ENCODE assay signal across 1 cellular context in genomic region chr22:45455621-45456020, GRCh38.
TF ChIP-seq lines count a peak whose summit lies in the region.

No MANE protein-coding gene starts in this region.

TF ChIP-seq in SK-N-SH treated with all-trans-retinoic acid at 6 μM for 48 hours, 23 proteins besides CTCF, POLR2A, EP300 and RAD21 (continued from another document):
- no peak for TF ChIP-seq RARB (CRISPR knock-in tag; IDR thresholded peaks at IDR 0.05)
- TF ChIP-seq ZNF565 (CRISPR knock-in tag; conservative IDR thresholded peaks at IDR 0.05; ENCODE audit: low read depth): no peak
- no peak for TF ChIP-seq GLIS3 (CRISPR knock-in tag; IDR thresholded peaks at IDR 0.05)
